ENCODE assay signal across 1 cellular context in genomic region chr9:112771359-112772214, GRCh38.
TF ChIP-seq lines count a peak whose summit lies in the region.

No MANE protein-coding gene starts in this region.

TF ChIP-seq in GM12878, 131 proteins besides CTCF, POLR2A, EP300 and RAD21:
- no peak for TF ChIP-seq ETV6 (conservative IDR thresholded peaks at IDR 0.05 in 1 of 2, IDR thresholded peaks at IDR 0.05 in 1 of 2; ENCODE audit: borderline replicate concordance in 1 of 2, low read depth in 1 of 2)
- TF ChIP-seq SREBF1 (IDR thresholded peaks at IDR 0.05; ENCODE audit: low read length), result no peak
- no peak for TF ChIP-seq BCL3 (IDR thresholded peaks at IDR 0.05; ENCODE audit: borderline replicate concordance, insufficient read depth, low read depth, low read length, poor library complexity, severe bottlenecking)
- 0 out of 4 replicates have a peak, but pooled peaks of 1 of the 2 experiments have one; percentile 52 for TF ChIP-seq SRF (IDR thresholded peaks at IDR 0.05; ENCODE audit: low read depth in 2 of 2, low read length in 2 of 2)
- TF ChIP-seq RUNX3 (IDR thresholded peaks at IDR 0.05; ENCODE audit: low read length), result peak; percentile 80
- no peak for TF ChIP-seq BACH1 (IDR thresholded peaks at IDR 0.05; ENCODE audit: borderline replicate concordance)
- no peak for TF ChIP-seq WRNIP1 (IDR thresholded peaks at IDR 0.05; ENCODE audit: borderline replicate concordance, low read depth, low read length)
- TF ChIP-seq CREB1 (IDR thresholded peaks at IDR 0.05; ENCODE audit: low read depth), result 0 out of 2 replicates have a peak, but pooled peaks have one; percentile 14
- peak; percentile 60; the same call in 1 of the 2 replicates for TF ChIP-seq SPI1 (IDR thresholded peaks at IDR 0.05; ENCODE audit: borderline replicate concordance, insufficient read depth, low read depth, low read length)
- TF ChIP-seq RAD51 (IDR thresholded peaks at IDR 0.05), result no peak
- TF ChIP-seq NR2C1 (IDR thresholded peaks at IDR 0.05), result no peak
- TF ChIP-seq NFIC (IDR thresholded peaks at IDR 0.05; ENCODE audit: low read depth, low read length), result peak; percentile 50; the same call in 1 of the 2 replicates
